In the genomic region with DNA sequence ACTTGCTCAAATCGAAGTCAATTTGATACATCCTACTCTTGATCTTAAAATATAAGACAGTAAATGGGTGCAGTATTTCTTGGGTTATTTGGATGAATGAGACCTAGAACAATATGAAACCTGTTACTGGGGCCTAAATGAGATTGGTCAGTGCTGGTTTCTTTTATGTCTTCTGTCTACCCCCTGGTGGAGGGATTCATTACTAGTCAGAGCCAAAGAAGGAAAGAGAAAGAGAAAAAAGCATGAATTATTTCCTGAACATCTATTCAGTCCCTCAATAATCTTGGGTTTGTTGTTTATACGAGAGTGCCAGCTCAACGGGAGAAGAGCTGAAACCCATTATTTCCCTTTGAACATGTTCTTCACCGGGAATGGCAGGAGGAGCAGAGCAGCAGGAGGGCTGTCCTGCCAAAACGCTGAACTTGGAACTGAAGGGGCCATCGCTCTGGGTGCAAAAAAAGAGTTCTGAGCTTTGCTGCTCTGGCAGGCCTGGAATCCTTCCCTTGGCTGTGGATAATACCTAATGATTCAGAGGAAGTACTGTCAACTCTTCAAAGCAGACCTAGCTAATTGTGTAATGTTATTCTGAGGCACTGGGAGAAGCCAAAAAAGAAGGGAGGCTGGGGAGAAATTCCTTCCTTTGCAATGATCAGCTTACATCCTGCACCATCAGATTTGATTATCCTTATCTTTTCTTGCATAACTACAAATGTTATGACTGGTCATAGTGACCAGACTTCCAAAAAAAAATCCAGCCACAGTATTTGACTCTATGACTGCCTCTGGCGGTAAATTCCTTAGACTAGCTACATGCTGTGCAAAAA, we compare ENCODE assay signal across 8 cellular contexts.
A peak's percentile ranks its signal among the peaks of the same experiment; 100 is the strongest.
DNase-seq lines count a peak whose midpoint lies in the region; ATAC-seq and TF ChIP-seq lines count a peak whose summit lies in the region.

No MANE protein-coding gene starts in this region.

- intact Hi-C loops in CD4-positive, alpha-beta memory T cell (cut with micrococcal nuclease), result no loop called here

- H3K27me3 ChIP-seq in MG63, result no peaks in the 10 kb centered on the region; the same call in 1 of the 2 replicates
- H3K27me3 ChIP-seq in kidney epithelial cell (ENCODE audit: control insufficient read depth, insufficient read depth, low read length), result no peaks in the 10 kb centered on the region
- H3K27me3 ChIP-seq in CD4-positive, alpha-beta memory T cell (ENCODE audit: insufficient read depth, low read length), result no peaks in the 10 kb centered on the region

- H3K9me3 Mint-ChIP-seq in CD4-positive, alpha-beta memory T cell, result peaks cover 0 to 6% (median under 1%) of the 10 kb centered on the region in 8 donors

- TF ChIP-seq CTCF in GM10248 (IDR thresholded peaks at IDR 0.05; ENCODE audit: control extremely low read depth, extremely low read depth, low read depth, missing control alignments) (peak; percentile 46), astrocyte of the cerebellum (IDR thresholded peaks at IDR 0.05; ENCODE audit: low read depth, low read length, missing control alignments) (peak; percentile 45), kidney epithelial cell (IDR thresholded peaks at IDR 0.05; ENCODE audit: insufficient read depth, low read length, poor library complexity, severe bottlenecking) (peak; percentile 41)

- no peak overlapping the region for H3K4me3 Mint-ChIP-seq in CD4-positive, alpha-beta memory T cell

- CTCF ChIA-PET in GM10248 (lab: Yijun Ruan, JAX), result interaction anchor here (0.7 to 6.1 kb wide), 24 partner anchors 9 to 292 kb away, joined by 3 to 29 read pairs (median 4); a partner anchor contains a TSS
- CTCF ChIA-PET in CD4-positive, alpha-beta memory T cell (lab: Charles Lee; ENCODE audit: partially characterized antibody), result no interaction called here

- no peaks in the 10 kb centered on the region for H3K27me3 Mint-ChIP-seq in CD4-positive, alpha-beta memory T cell

- in situ Hi-C loops in astrocyte of the cerebellum (cut with HindIII; ENCODE audit: low sequenced_read_pairs), result no loop called here

- DNase-seq in GM10248 (ENCODE audit: extremely low spot score), result peak; percentile 66
- DNase-seq in MG63, result peak; percentile 84
- peak; percentile 77 for DNase-seq in astrocyte of the cerebellum (ENCODE audit: low read depth)
- DNase-seq in kidney epithelial cell (ENCODE audit: low read depth), result no peak
- DNase-seq in stimulated activated CD4-positive, alpha-beta T cell treated with anti-CD3 and anti-CD28 coated beads, Interleukin-4, amount 100 ng/mL, for 4 hours, result no peak
- DNase-seq in foreskin melanocyte, result no peak
- no peak for DNase-seq in CD4-positive, alpha-beta memory T cell

- H3K36me3 ChIP-seq in MG63 (no peaks in the 10 kb centered on the region), kidney epithelial cell (ENCODE audit: control insufficient read depth, insufficient read depth, low read length) (no peaks in the 10 kb centered on the region)
- no peaks in the 10 kb centered on the region for H3K36me3 ChIP-seq in CD4-positive, alpha-beta memory T cell (ENCODE audit: insufficient read depth, low read length)

- no peak overlapping the region for H3K27ac ChIP-seq in CD4-positive, alpha-beta memory T cell (ENCODE audit: low read depth, low read length)

- POLR2A ChIA-PET in GM10248 (lab: Yijun Ruan, JAX), result no interaction called here
- POLR2A ChIA-PET in CD4-positive, alpha-beta memory T cell (lab: Charles Lee; ENCODE audit: partially characterized antibody), result no interaction called here

- H3K4me3 ChIP-seq in MG63, result no peak overlapping the region
- no peak overlapping the region for H3K4me3 ChIP-seq in astrocyte of the cerebellum (ENCODE audit: low read depth, low read length)
- no peak overlapping the region for H3K4me3 ChIP-seq in kidney epithelial cell (ENCODE audit: low read depth, low read length)
- H3K4me3 ChIP-seq in CD4-positive, alpha-beta memory T cell (ENCODE audit: low read length in 2 of 2), result no peak overlapping the region

- peaks cover 3% of the 10 kb centered on the region; the same call in 1 of the 2 replicates for H3K9me3 ChIP-seq in MG63
- no peaks in the 10 kb centered on the region for H3K9me3 ChIP-seq in CD4-positive, alpha-beta memory T cell (ENCODE audit: control insufficient read depth in 1 of 2, low read length in 2 of 2)

- no peak overlapping the region for H3K27ac Mint-ChIP-seq in CD4-positive, alpha-beta memory T cell

- no peaks in the 10 kb centered on the region for H3K4me1 ChIP-seq in CD4-positive, alpha-beta memory T cell (ENCODE audit: insufficient read depth, low read length)

- ATAC-seq in GM21786 (IDR thresholded peaks at IDR 0.05; ENCODE audit: unreplicated experiment), result peak; percentile 75

- no peaks in the 10 kb centered on the region for H3K4me1 Mint-ChIP-seq in CD4-positive, alpha-beta memory T cell

- peaks cover 0 to 1% of the 10 kb centered on the region in 2 donors for H3K36me3 Mint-ChIP-seq in CD4-positive, alpha-beta memory T cell

Comparison
In these comparisons a context has a peak if more than half of its experiments do, and no peak if none do; other contexts are left out.
1. DNase-seq: peak in GM10248 (single experiment), MG63 (single experiment) and astrocyte of the cerebellum (single experiment); none in kidney epithelial cell (single experiment), stimulated activated CD4-positive, alpha-beta T cell treated with anti-CD3 and anti-CD28 coated beads, Interleukin-4, amount 100 ng/mL, for 4 hours (0 of 2), foreskin melanocyte (single experiment) and CD4-positive, alpha-beta memory T cell (0 of 5).
2. Peak in every context shown above with its lines, with median percentiles within 50 percentile points of each other: CTCF ChIP-seq.